ENCODE assay signal across 1 cellular context in genomic region chr14:106737025-106737424, GRCh38.
TF ChIP-seq lines count a peak whose summit lies in the region.

No MANE protein-coding gene starts in this region.

TF ChIP-seq in SK-N-SH, 30 proteins besides CTCF, POLR2A, EP300 and RAD21 (continued from another document):
- TF ChIP-seq REST (IDR thresholded peaks at IDR 0.05; ENCODE audit: low read depth, low read length) (no peak), CHD2 (IDR thresholded peaks at IDR 0.05; ENCODE audit: low read length, partially characterized antibody) (no peak), IRF3 (IDR thresholded peaks at IDR 0.05; ENCODE audit: low read depth, low read length) (no peak), EZH2phosphoT487 (IDR thresholded peaks at IDR 0.05; ENCODE audit: borderline replicate concordance, low read depth) (no peak), MXI1 (IDR thresholded peaks at IDR 0.05; ENCODE audit: low read depth, low read length) (no peak), RXRA (IDR thresholded peaks at IDR 0.05; ENCODE audit: borderline replicate concordance, low read depth) (no peak), NRF1 (IDR thresholded peaks at IDR 0.05; ENCODE audit: low read depth, low read length) (no peak)
- TF ChIP-seq, protein P1, sequence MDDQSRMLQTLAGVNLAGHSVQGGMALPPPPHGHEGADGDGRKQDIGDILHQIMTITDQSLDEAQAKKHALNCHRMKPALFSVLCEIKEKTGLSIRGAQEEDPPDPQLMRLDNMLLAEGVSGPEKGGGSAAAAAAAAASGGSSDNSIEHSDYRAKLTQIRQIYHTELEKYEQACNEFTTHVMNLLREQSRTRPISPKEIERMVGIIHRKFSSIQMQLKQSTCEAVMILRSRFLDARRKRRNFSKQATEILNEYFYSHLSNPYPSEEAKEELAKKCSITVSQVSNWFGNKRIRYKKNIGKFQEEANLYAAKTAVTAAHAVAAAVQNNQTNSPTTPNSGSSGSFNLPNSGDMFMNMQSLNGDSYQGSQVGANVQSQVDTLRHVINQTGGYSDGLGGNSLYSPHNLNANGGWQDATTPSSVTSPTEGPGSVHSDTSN (IDR thresholded peaks at IDR 0.05): no peak
